Comparison of ENCODE assay signal across 19 cellular contexts in the genomic region with DNA sequence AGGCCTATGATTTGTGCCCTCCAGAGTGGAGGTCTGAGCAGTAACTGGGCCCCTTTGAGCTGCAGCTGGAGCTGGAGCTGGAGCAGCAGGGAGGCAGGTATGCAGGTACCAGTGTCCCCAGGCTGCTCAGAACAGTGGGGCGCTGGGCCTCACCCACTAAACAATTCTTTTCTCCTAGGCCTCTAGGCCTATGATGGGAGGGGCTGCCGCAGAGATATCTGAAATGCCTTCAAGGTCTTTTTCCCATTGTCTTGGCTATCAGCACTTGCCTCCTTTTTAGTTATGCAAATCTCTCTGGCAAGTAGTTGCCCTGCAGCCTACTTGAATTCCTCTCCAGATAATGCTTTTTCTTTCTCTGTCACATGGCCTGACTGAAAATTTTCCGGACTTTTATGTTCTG.
"Had no signal": no experiment of that assay in that cellular context is flagged by ENCODE, and none has a peak within 500 bp of the region (broad histone marks: within the 10 kb centered on the region; RNA-seq: fewer than 3 reads in every experiment).

No MANE protein-coding gene starts in this region.

- H3K36me3 Mint-ChIP-seq: naive thymus-derived CD4-positive, alpha-beta T cell had no signal

- H3K9me3 ChIP-seq: colonic mucosa, ovary, right atrium auricular region, sigmoid colon, transverse colon had no signal

- H3K27me3 ChIP-seq: colonic mucosa, hepatocyte, ovary, right atrium auricular region, sigmoid colon, stomach, transverse colon had no signal

- DNase-seq: colonic mucosa; effector CD4-positive, alpha-beta T cell; foreskin melanocyte; head of caudate nucleus; left colon; left ventricle myocardium superior; naive thymus-derived CD4-positive, alpha-beta T cell; nucleus accumbens; ovary; sigmoid colon; stimulated activated naive CD4-positive, alpha-beta T cell; stomach; substantia nigra; transverse colon had no signal

- H3K4me1 Mint-ChIP-seq: naive thymus-derived CD4-positive, alpha-beta T cell; neural crest cell had no signal

- H3K4me3 ChIP-seq: colonic mucosa, hepatocyte, ovary, right atrium auricular region, sigmoid colon, skin epidermis, stomach, thoracic aorta, transverse colon had no signal

- H3K4me2 ChIP-seq: hepatocyte had no signal

- H3K79me2 ChIP-seq: hepatocyte had no signal

- H3K36me3 ChIP-seq: colonic mucosa, ovary, right atrium auricular region, sigmoid colon, stomach, thoracic aorta, transverse colon had no signal

- H3K4me3 Mint-ChIP-seq: naive thymus-derived CD4-positive, alpha-beta T cell; neural crest cell had no signal

- H3K27ac Mint-ChIP-seq: naive thymus-derived CD4-positive, alpha-beta T cell had no signal

- H3K4me1 ChIP-seq: colonic mucosa, right atrium auricular region, sigmoid colon, stomach, transverse colon had no signal

- H3K27ac ChIP-seq: colonic mucosa, hepatocyte, ovary, right atrium auricular region, sigmoid colon, skin epidermis, stomach, thoracic aorta, transverse colon had no signal

- ATAC-seq: left colon; left ventricle myocardium superior; naive thymus-derived CD4-positive, alpha-beta T cell had no signal

- H2AFZ ChIP-seq: hepatocyte had no signal
